29 cellular contexts compared by ENCODE assay signal in the genomic region with DNA sequence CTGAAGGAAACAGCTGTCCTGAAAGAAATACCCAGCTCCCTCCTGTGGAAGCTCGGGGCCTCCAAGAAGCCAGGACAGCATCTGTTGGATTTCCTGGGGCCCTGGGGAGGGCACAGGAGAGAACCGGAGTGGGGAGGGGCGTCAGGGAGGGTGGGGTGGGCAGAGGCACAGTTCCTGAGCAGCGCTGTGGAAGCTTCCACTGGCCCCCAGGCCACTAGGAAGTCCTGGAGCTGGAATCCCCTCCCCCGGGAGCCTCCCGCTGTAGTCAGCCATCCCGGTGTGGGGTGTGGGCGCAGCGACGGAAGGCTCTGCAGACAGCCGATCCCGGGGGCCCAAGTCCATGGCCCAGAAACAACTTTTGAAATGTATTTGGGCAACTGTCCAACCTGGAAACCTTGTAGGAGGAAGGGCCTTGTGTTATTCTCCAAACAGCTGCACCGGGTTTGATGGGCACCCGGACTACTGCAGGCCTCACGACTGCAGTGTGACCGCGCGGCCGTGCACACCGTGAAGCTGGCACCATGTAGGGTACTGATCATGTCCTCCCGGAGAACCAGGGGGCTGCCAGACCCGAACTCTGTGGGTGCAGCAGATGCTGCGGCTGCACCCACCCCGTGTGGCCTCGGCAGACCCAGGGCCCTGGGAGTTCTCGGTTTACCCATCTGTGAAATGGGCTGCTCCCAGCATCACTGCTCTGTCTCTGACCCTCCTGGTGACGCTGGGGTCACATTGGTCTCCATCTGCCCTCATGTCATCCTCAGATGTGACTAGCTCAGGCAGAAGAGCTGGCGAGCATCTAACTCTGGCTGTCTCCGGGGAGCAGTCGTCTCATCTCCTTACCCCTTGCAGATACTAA.
DNase-seq lines count a peak whose midpoint lies in the region; ATAC-seq and TF ChIP-seq lines count a peak whose summit lies in the region.
"Had no signal": no experiment of that assay in that cellular context is flagged by ENCODE, and none has a peak within 500 bp of the region (broad histone marks: within the 10 kb centered on the region; RNA-seq: fewer than 3 reads in every experiment).

No MANE protein-coding gene starts in this region.

- peak; percentile 24 for DNase-seq in activated CD4-positive, alpha-beta T cell treated with anti-CD3 and anti-CD28 coated beads, Interleukin-2, amount 10 ng/mL, durations not matched to agents 24 days and 14 days
- no peak for DNase-seq in activated CD4-positive, alpha-beta T cell treated with anti-CD3 and anti-CD28 coated beads, Interleukin-2, amount 10 ng/mL, durations not matched to agents 7 days and 5 days
- DNase-seq in esophagus muscularis mucosa (ENCODE audit: extremely low spot score) = peak; percentile 86
- no peak for DNase-seq in erythroblast (lab: John Stamatoyannopoulos, UW)
- DNase-seq in activated effector memory CD4-positive, alpha-beta T cell treated with Interleukin-2 at 50 U/mL for 16 hours = no peak
- DNase-seq in NCI-H1105 (lab: John Stamatoyannopoulos, UW) = no peak
- DNase-seq: activated CD4-positive, alpha-beta T cell treated with anti-CD3 and anti-CD28 coated beads for 1 hour; activated gamma-delta T cell; activated naive CD8-positive, alpha-beta T cell treated with anti-CD3 and anti-CD28 coated beads, Interleukin-2, amount 50 U/mL, for 24 hours; activated T-cell treated with anti-CD3 and anti-CD28 coated beads for 4 hours; CD8-positive, alpha-beta T cell; central memory CD4-positive, alpha-beta T cell; endodermal cell; H9; KBM-7; midbrain; natural killer cell; NCI-H2081; NCI-H226; right cardiac atrium; RPMI8226; stimulated activated naive CD4-positive, alpha-beta T cell; T-helper 17 cell; testis had no signal

- H3K27ac Mint-ChIP-seq in activated CD4-positive, alpha-beta T cell treated with anti-CD3 and anti-CD28 coated beads, Interleukin-2, amount 10 ng/mL, durations not matched to agents 24 days and 14 days = no peak overlapping the region
- no peak overlapping the region for H3K27ac Mint-ChIP-seq in activated CD4-positive, alpha-beta T cell treated with anti-CD3 and anti-CD28 coated beads, Interleukin-2, amount 10 ng/mL, durations not matched to agents 7 days and 5 days
- peak overlapping the region; percentile 36 to 86 (median 60) for H3K27ac Mint-ChIP-seq in nephron
- H3K27ac Mint-ChIP-seq: activated naive CD8-positive, alpha-beta T cell treated with anti-CD3 and anti-CD28 coated beads, Interleukin-2, amount 50 U/mL, for 24 hours; CD8-positive, alpha-beta T cell; endodermal cell; H9; natural killer cell; T-helper 17 cell had no signal

- CTCF ChIA-PET in activated CD4-positive, alpha-beta T cell treated with anti-CD3 and anti-CD28 coated beads, Interleukin-2, amount 10 ng/mL, durations not matched to agents 7 days and 5 days (lab: Charles Lee) = no interaction called here

- POLR2A ChIA-PET in activated CD4-positive, alpha-beta T cell treated with anti-CD3 and anti-CD28 coated beads, Interleukin-2, amount 10 ng/mL, durations not matched to agents 7 days and 5 days (lab: Charles Lee) = no interaction called here

- WGBS in esophagus muscularis mucosa = 44% methylated on average over 12 of the region's 30 CpGs

- no peaks in the 10 kb centered on the region for H3K36me3 ChIP-seq in esophagus muscularis mucosa
- H3K36me3 ChIP-seq: vagina had no signal

- no peaks in the 10 kb centered on the region for H3K36me3 Mint-ChIP-seq in activated CD4-positive, alpha-beta T cell treated with anti-CD3 and anti-CD28 coated beads, Interleukin-2, amount 10 ng/mL, durations not matched to agents 24 days and 14 days (ENCODE audit: low read depth)
- H3K36me3 Mint-ChIP-seq in activated CD4-positive, alpha-beta T cell treated with anti-CD3 and anti-CD28 coated beads, Interleukin-2, amount 10 ng/mL, durations not matched to agents 7 days and 5 days (ENCODE audit: low read depth) = no peaks in the 10 kb centered on the region
- no peaks in the 10 kb centered on the region for H3K36me3 Mint-ChIP-seq in nephron (ENCODE audit: low read depth)
- H3K36me3 Mint-ChIP-seq: CD8-positive, alpha-beta T cell; natural killer cell had no signal

- no peak for ATAC-seq in GM19023 (IDR thresholded peaks at IDR 0.05; ENCODE audit: unreplicated experiment)
- ATAC-seq: activated naive CD8-positive, alpha-beta T cell treated with anti-CD3 and anti-CD28 coated beads, Interleukin-2, amount 50 U/mL, for 24 hours; CD8-positive, alpha-beta T cell; right cardiac atrium; T-helper 17 cell had no signal

- no peaks in the 10 kb centered on the region for H3K4me1 ChIP-seq in esophagus muscularis mucosa
- H3K4me1 ChIP-seq: parathyroid adenoma, testis, vagina had no signal

- TF ChIP-seq CTCF in esophagus muscularis mucosa (IDR thresholded peaks at IDR 0.05) = no peak
- TF ChIP-seq CTCF in nephron (IDR thresholded peaks at IDR 0.05; ENCODE audit: unreplicated experiment in 3 of 3) = no peak

- no peaks in the 10 kb centered on the region for H3K27me3 Mint-ChIP-seq in activated CD4-positive, alpha-beta T cell treated with anti-CD3 and anti-CD28 coated beads, Interleukin-2, amount 10 ng/mL, durations not matched to agents 24 days and 14 days
- no peaks in the 10 kb centered on the region for H3K27me3 Mint-ChIP-seq in activated CD4-positive, alpha-beta T cell treated with anti-CD3 and anti-CD28 coated beads, Interleukin-2, amount 10 ng/mL, durations not matched to agents 7 days and 5 days
- H3K27me3 Mint-ChIP-seq in nephron (ENCODE audit: low read depth) = peaks cover 21% of the 10 kb centered on the region

- intact Hi-C loops in activated CD4-positive, alpha-beta T cell treated with anti-CD3 and anti-CD28 coated beads, Interleukin-2, amount 10 ng/mL, durations not matched to agents 24 days and 14 days (cut with micrococcal nuclease) = no loop called here
- intact Hi-C loops in esophagus muscularis mucosa (cut with DNase I) = no loop called here

- H3K4me3 Mint-ChIP-seq in activated CD4-positive, alpha-beta T cell treated with anti-CD3 and anti-CD28 coated beads, Interleukin-2, amount 10 ng/mL, durations not matched to agents 24 days and 14 days = no peak overlapping the region
- H3K4me3 Mint-ChIP-seq in activated CD4-positive, alpha-beta T cell treated with anti-CD3 and anti-CD28 coated beads, Interleukin-2, amount 10 ng/mL, durations not matched to agents 7 days and 5 days = no peak overlapping the region
- peak overlapping the region; percentile 46 to 74 (median 47) for H3K4me3 Mint-ChIP-seq in nephron
- H3K4me3 Mint-ChIP-seq: activated naive CD8-positive, alpha-beta T cell treated with anti-CD3 and anti-CD28 coated beads, Interleukin-2, amount 50 U/mL, for 24 hours; CD8-positive, alpha-beta T cell; endodermal cell; natural killer cell; T-helper 17 cell had no signal

- H3K4me3 ChIP-seq in esophagus muscularis mucosa = no peak overlapping the region
- H3K4me3 ChIP-seq: SK-N-MC, testis, vagina had no signal

- peaks cover 0 to 6% (median 0%) of the 10 kb centered on the region in 4 donors for H3K9me3 ChIP-seq in esophagus muscularis mucosa
- H3K9me3 ChIP-seq: testis, vagina had no signal

- no peaks in the 10 kb centered on the region for H3K9me3 Mint-ChIP-seq in activated CD4-positive, alpha-beta T cell treated with anti-CD3 and anti-CD28 coated beads, Interleukin-2, amount 10 ng/mL, durations not matched to agents 24 days and 14 days
- H3K9me3 Mint-ChIP-seq in activated CD4-positive, alpha-beta T cell treated with anti-CD3 and anti-CD28 coated beads, Interleukin-2, amount 10 ng/mL, durations not matched to agents 7 days and 5 days = peaks cover 3% of the 10 kb centered on the region
- H3K9me3 Mint-ChIP-seq in nephron = peaks cover 13% of the 10 kb centered on the region
- H3K9me3 Mint-ChIP-seq: activated naive CD8-positive, alpha-beta T cell treated with anti-CD3 and anti-CD28 coated beads, Interleukin-2, amount 50 U/mL, for 24 hours; CD8-positive, alpha-beta T cell; natural killer cell had no signal

- peaks cover 0 to 38% (median 0%) of the 10 kb centered on the region in 4 donors for H3K27me3 ChIP-seq in esophagus muscularis mucosa
- H3K27me3 ChIP-seq: testis, vagina had no signal

- TF ChIP-seq EP300 in esophagus muscularis mucosa (IDR thresholded peaks at IDR 0.05) = no peak

- H3K4me1 Mint-ChIP-seq in activated CD4-positive, alpha-beta T cell treated with anti-CD3 and anti-CD28 coated beads, Interleukin-2, amount 10 ng/mL, durations not matched to agents 24 days and 14 days = no peaks in the 10 kb centered on the region
- no peaks in the 10 kb centered on the region for H3K4me1 Mint-ChIP-seq in activated CD4-positive, alpha-beta T cell treated with anti-CD3 and anti-CD28 coated beads, Interleukin-2, amount 10 ng/mL, durations not matched to agents 7 days and 5 days
- H3K4me1 Mint-ChIP-seq in nephron = peaks cover 4% of the 10 kb centered on the region
- H3K4me1 Mint-ChIP-seq: activated naive CD8-positive, alpha-beta T cell treated with anti-CD3 and anti-CD28 coated beads, Interleukin-2, amount 50 U/mL, for 24 hours; endodermal cell had no signal

- TF ChIP-seq POLR2A in esophagus muscularis mucosa (IDR thresholded peaks at IDR 0.05; ENCODE audit: low read depth) = no peak
- TF ChIP-seq POLR2A in erythroblast (IDR thresholded peaks at IDR 0.05; ENCODE audit: low read length) = no peak

- H3K27ac ChIP-seq in esophagus muscularis mucosa (replicated peaks in 1 of 4) = no peak overlapping the region
- H3K27ac ChIP-seq: parathyroid adenoma, SK-N-MC, testis, vagina had no signal

Comparison
In these comparisons a context has a peak if more than half of its experiments do, and no peak if none do; other contexts are left out.
1. DNase-seq: peak in activated CD4-positive, alpha-beta T cell treated with anti-CD3 and anti-CD28 coated beads, Interleukin-2, amount 10 ng/mL, durations not matched to agents 24 days and 14 days (single experiment) and esophagus muscularis mucosa (single experiment); none in activated CD4-positive, alpha-beta T cell treated with anti-CD3 and anti-CD28 coated beads, Interleukin-2, amount 10 ng/mL, durations not matched to agents 7 days and 5 days (single experiment), erythroblast (0 of 2), activated effector memory CD4-positive, alpha-beta T cell treated with Interleukin-2 at 50 U/mL for 16 hours (single experiment) and NCI-H1105 (single experiment).
2. H3K27ac Mint-ChIP-seq: peak in nephron (3 of 3); none in activated CD4-positive, alpha-beta T cell treated with anti-CD3 and anti-CD28 coated beads, Interleukin-2, amount 10 ng/mL, durations not matched to agents 24 days and 14 days (single experiment) and activated CD4-positive, alpha-beta T cell treated with anti-CD3 and anti-CD28 coated beads, Interleukin-2, amount 10 ng/mL, durations not matched to agents 7 days and 5 days (single experiment).
3. H3K4me3 Mint-ChIP-seq: peak in nephron (3 of 3); none in activated CD4-positive, alpha-beta T cell treated with anti-CD3 and anti-CD28 coated beads, Interleukin-2, amount 10 ng/mL, durations not matched to agents 24 days and 14 days (single experiment) and activated CD4-positive, alpha-beta T cell treated with anti-CD3 and anti-CD28 coated beads, Interleukin-2, amount 10 ng/mL, durations not matched to agents 7 days and 5 days (single experiment).